ENCODE assay signal across 1 cellular context in the genomic region with DNA sequence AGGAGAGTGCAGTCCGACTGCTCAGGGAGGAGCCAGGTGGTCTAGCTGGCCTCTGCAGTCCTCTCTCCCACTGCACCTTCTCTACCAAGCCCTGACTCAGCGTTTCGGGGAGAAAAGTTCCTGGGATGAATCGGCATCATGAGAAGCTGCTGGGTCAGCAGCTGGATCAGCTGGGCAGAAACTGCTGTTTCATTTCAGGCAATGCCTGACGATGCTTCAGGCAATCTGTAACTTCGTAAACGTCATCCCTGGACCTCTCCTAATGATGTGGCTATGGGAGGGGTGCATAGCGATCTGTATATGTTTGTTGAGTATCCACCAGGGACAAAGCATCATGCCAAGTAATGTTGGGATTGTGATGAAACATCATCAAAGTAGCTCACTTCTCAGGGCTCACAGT.
TF ChIP-seq lines count a peak whose summit lies in the region.

No MANE protein-coding gene starts in this region.

TF ChIP-seq in SK-N-SH treated with all-trans-retinoic acid at 6 μM for 48 hours, 23 proteins besides CTCF, POLR2A, EP300 and RAD21 (continued from another document):
- TF ChIP-seq, protein P1, sequence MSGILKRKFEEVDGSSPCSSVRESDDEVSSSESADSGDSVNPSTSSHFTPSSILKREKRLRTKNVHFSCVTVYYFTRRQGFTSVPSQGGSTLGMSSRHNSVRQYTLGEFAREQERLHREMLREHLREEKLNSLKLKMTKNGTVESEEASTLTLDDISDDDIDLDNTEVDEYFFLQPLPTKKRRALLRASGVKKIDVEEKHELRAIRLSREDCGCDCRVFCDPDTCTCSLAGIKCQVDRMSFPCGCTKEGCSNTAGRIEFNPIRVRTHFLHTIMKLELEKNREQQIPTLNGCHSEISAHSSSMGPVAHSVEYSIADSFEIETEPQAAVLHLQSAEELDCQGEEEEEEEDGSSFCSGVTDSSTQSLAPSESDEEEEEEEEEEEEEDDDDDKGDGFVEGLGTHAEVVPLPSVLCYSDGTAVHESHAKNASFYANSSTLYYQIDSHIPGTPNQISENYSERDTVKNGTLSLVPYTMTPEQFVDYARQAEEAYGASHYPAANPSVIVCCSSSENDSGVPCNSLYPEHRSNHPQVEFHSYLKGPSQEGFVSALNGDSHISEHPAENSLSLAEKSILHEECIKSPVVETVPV (CRISPR knock-in tag; IDR thresholded peaks at IDR 0.05): no peak
- no peak for TF ChIP-seq TOX (CRISPR knock-in tag; IDR thresholded peaks at IDR 0.05; ENCODE audit: borderline replicate concordance)
- TF ChIP-seq, protein P2, sequence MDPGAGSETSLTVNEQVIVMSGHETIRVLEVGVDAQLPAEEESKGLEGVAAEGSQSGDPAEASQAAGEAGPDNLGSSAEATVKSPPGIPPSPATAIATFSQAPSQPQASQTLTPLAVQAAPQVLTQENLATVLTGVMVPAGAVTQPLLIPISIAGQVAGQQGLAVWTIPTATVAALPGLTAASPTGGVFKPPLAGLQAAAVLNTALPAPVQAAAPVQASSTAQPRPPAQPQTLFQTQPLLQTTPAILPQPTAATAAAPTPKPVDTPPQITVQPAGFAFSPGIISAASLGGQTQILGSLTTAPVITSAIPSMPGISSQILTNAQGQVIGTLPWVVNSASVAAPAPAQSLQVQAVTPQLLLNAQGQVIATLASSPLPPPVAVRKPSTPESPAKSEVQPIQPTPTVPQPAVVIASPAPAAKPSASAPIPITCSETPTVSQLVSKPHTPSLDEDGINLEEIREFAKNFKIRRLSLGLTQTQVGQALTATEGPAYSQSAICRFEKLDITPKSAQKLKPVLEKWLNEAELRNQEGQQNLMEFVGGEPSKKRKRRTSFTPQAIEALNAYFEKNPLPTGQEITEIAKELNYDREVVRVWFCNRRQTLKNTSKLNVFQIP (CRISPR knock-in tag; IDR thresholded peaks at IDR 0.05; ENCODE audit: borderline replicate concordance, low read depth): no peak
- TF ChIP-seq ARNTL (CRISPR knock-in tag; IDR thresholded peaks at IDR 0.05; ENCODE audit: borderline replicate concordance, low read depth): no peak
- TF ChIP-seq ZNF8 (CRISPR knock-in tag; IDR thresholded peaks at IDR 0.05): no peak
- no peak for TF ChIP-seq GLIS3 (CRISPR knock-in tag; IDR thresholded peaks at IDR 0.05)
- no peak for TF ChIP-seq BACH2 (CRISPR knock-in tag; IDR thresholded peaks at IDR 0.05; ENCODE audit: borderline replicate concordance)
- TF ChIP-seq, protein P3, sequence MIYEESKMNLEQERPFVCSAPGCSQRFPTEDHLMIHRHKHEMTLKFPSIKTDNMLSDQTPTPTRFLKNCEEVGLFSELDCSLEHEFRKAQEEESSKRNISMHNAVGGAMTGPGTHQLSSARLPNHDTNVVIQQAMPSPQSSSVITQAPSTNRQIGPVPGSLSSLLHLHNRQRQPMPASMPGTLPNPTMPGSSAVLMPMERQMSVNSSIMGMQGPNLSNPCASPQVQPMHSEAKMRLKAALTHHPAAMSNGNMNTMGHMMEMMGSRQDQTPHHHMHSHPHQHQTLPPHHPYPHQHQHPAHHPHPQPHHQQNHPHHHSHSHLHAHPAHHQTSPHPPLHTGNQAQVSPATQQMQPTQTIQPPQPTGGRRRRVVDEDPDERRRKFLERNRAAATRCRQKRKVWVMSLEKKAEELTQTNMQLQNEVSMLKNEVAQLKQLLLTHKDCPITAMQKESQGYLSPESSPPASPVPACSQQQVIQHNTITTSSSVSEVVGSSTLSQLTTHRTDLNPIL (CRISPR knock-in tag; IDR thresholded peaks at IDR 0.05; ENCODE audit: low read depth): no peak
- TF ChIP-seq RARB (CRISPR knock-in tag; IDR thresholded peaks at IDR 0.05): no peak
- no peak for TF ChIP-seq ZNF70 (CRISPR knock-in tag; IDR thresholded peaks at IDR 0.05)
- no peak for TF ChIP-seq CSDC2 (CRISPR knock-in tag; IDR thresholded peaks at IDR 0.05)
